Comparison of ENCODE assay signal across 8 cellular contexts in genomic region chr6:133040025-133040838, GRCh38.
DNase-seq lines count a peak whose midpoint lies in the region; ATAC-seq and TF ChIP-seq lines count a peak whose summit lies in the region.

No MANE protein-coding gene starts in this region.

- no TSS peak for BruUV-seq in OCI-LY7 (replicated peaks; lab: Mats Ljungman, UMichigan)

- no peaks in the 10 kb centered on the region for H3K36me3 Mint-ChIP-seq in activated CD8-positive, alpha-beta memory T cell treated with anti-CD3 and anti-CD28 coated beads, Interleukin-2, amount 10 ng/mL, durations not matched to agents 7 days and 5 days
- no peaks in the 10 kb centered on the region for H3K36me3 Mint-ChIP-seq in type B pancreatic cell
- H3K36me3 Mint-ChIP-seq in activated T-helper 2 cell treated with anti-CD3 and anti-CD28 coated beads, Interferon-gamma antibody, Interleukin-2, Interleukin-4, amounts not matched to agents 10 μg/mL and 5 μg/mL and 100 μg/mL, durations not matched to agents 14 hours and 24 hours and 36 hours (ENCODE audit: low read depth): no peaks in the 10 kb centered on the region

- H3K9me3 Mint-ChIP-seq in activated CD8-positive, alpha-beta memory T cell treated with anti-CD3 and anti-CD28 coated beads, Interleukin-2, amount 10 ng/mL, durations not matched to agents 7 days and 5 days (ENCODE audit: low read depth): no peaks in the 10 kb centered on the region
- H3K9me3 Mint-ChIP-seq in type B pancreatic cell: no peaks in the 10 kb centered on the region
- H3K9me3 Mint-ChIP-seq in activated T-helper 2 cell treated with anti-CD3 and anti-CD28 coated beads, Interferon-gamma antibody, Interleukin-2, Interleukin-4, amounts not matched to agents 10 μg/mL and 5 μg/mL and 100 μg/mL, durations not matched to agents 14 hours and 24 hours and 36 hours: no peaks in the 10 kb centered on the region

- peak; percentile 27 for ATAC-seq in activated CD8-positive, alpha-beta memory T cell treated with anti-CD3 and anti-CD28 coated beads, Interleukin-2, amount 10 ng/mL, durations not matched to agents 7 days and 5 days

- H3K4me1 Mint-ChIP-seq in activated CD8-positive, alpha-beta memory T cell treated with anti-CD3 and anti-CD28 coated beads, Interleukin-2, amount 10 ng/mL, durations not matched to agents 7 days and 5 days: no peaks in the 10 kb centered on the region
- peaks cover 24% of the 10 kb centered on the region for H3K4me1 Mint-ChIP-seq in type B pancreatic cell (ENCODE audit: unreplicated experiment)
- H3K4me1 Mint-ChIP-seq in activated T-helper 2 cell treated with anti-CD3 and anti-CD28 coated beads, Interferon-gamma antibody, Interleukin-2, Interleukin-4, amounts not matched to agents 10 μg/mL and 5 μg/mL and 100 μg/mL, durations not matched to agents 14 hours and 24 hours and 36 hours (ENCODE audit: low read depth): no peaks in the 10 kb centered on the region

- POLR2A ChIA-PET in OCI-LY7 (lab: Charles Lee): no interaction called here

- no peaks in the 10 kb centered on the region for H3K36me3 ChIP-seq in OCI-LY7 (ENCODE audit: insufficient read depth, low read length)

- H3K4me3 ChIP-seq in OCI-LY7 (ENCODE audit: low read depth, low read length, poor library complexity, severe bottlenecking) (no peak overlapping the region), fibroblast of pulmonary artery (replicated peaks; ENCODE audit: low read depth, low read length) (no peak overlapping the region)

- intact Hi-C loops in OCI-LY7 (cut with micrococcal nuclease; ENCODE audit: unreplicated experiment): no loop called here
- intact Hi-C loops in activated T-helper 2 cell treated with anti-CD3 and anti-CD28 coated beads, Interferon-gamma antibody, Interleukin-2, Interleukin-4, amounts not matched to agents 10 μg/mL and 5 μg/mL and 100 μg/mL, durations not matched to agents 14 hours and 24 hours and 36 hours (cut with micrococcal nuclease): no loop called here

- TF ChIP-seq CTCF in OCI-LY7 (conservative IDR thresholded peaks at IDR 0.05; ENCODE audit: low read length) (peak; percentile 66), fibroblast of pulmonary artery (IDR thresholded peaks at IDR 0.05; ENCODE audit: low read length, missing control alignments) (peak; percentile 66), type B pancreatic cell (conservative IDR thresholded peaks at IDR 0.05) (peak; percentile 65)

- H3K9me2 ChIP-seq in OCI-LY7 (ENCODE audit: insufficient read depth, low read length): no peaks in the 10 kb centered on the region

- CTCF ChIA-PET in activated CD8-positive, alpha-beta memory T cell treated with anti-CD3 and anti-CD28 coated beads, Interleukin-2, amount 10 ng/mL, durations not matched to agents 7 days and 5 days (lab: Charles Lee): no interaction called here
- CTCF ChIA-PET in OCI-LY7 (lab: Charles Lee; ENCODE audit: unreplicated experiment): no interaction called here

- H3K9me3 ChIP-seq in OCI-LY7 (ENCODE audit: low read length): no peaks in the 10 kb centered on the region

- H3K4me1 ChIP-seq in OCI-LY7 (ENCODE audit: insufficient read depth, low read length, poor library complexity, severe bottlenecking): no peaks in the 10 kb centered on the region

- no peak overlapping the region for H3K4me2 ChIP-seq in OCI-LY7 (ENCODE audit: low read length)

- H3K27ac ChIP-seq in OCI-LY7 (ENCODE audit: low read depth, low read length, poor library complexity, severe bottlenecking): no peak overlapping the region

- no peak for DNase-seq in activated CD8-positive, alpha-beta memory T cell treated with anti-CD3 and anti-CD28 coated beads, Interleukin-2, amount 10 ng/mL, durations not matched to agents 7 days and 5 days
- no peak for DNase-seq in activated CD8-positive, alpha-beta memory T cell treated with anti-CD3 and anti-CD28 coated beads, Interleukin-2, amount 50 U/mL, for 4 hours
- DNase-seq in OCI-LY7 (ENCODE audit: low spot score) (peak; percentile 4), fibroblast of pulmonary artery (ENCODE audit: low read depth) (peak; percentile 51), type B pancreatic cell (ENCODE audit: extremely low spot score, unreplicated experiment) (no peak), NCI-H1694 (lab: John Stamatoyannopoulos, UW) (no peak), NCI-H524 treated with DMSO at 0.1 percent for 48 hours (lab: John Stamatoyannopoulos, UW) (no peak)
- no peak for DNase-seq in activated T-helper 2 cell treated with anti-CD3 and anti-CD28 coated beads, Interferon-gamma antibody, Interleukin-2, Interleukin-4, amounts not matched to agents 10 μg/mL and 5 μg/mL and 100 μg/mL, durations not matched to agents 14 hours and 24 hours and 36 hours (ENCODE audit: low spot score)

- no peak overlapping the region for H3K4me3 Mint-ChIP-seq in activated CD8-positive, alpha-beta memory T cell treated with anti-CD3 and anti-CD28 coated beads, Interleukin-2, amount 10 ng/mL, durations not matched to agents 7 days and 5 days
- H3K4me3 Mint-ChIP-seq in type B pancreatic cell: no peak overlapping the region
- no peak overlapping the region for H3K4me3 Mint-ChIP-seq in activated T-helper 2 cell treated with anti-CD3 and anti-CD28 coated beads, Interferon-gamma antibody, Interleukin-2, Interleukin-4, amounts not matched to agents 10 μg/mL and 5 μg/mL and 100 μg/mL, durations not matched to agents 14 hours and 24 hours and 36 hours (ENCODE audit: low read depth)

- no peak overlapping the region for H3K27ac Mint-ChIP-seq in activated CD8-positive, alpha-beta memory T cell treated with anti-CD3 and anti-CD28 coated beads, Interleukin-2, amount 10 ng/mL, durations not matched to agents 7 days and 5 days
- H3K27ac Mint-ChIP-seq in type B pancreatic cell: no peak overlapping the region
- H3K27ac Mint-ChIP-seq in activated T-helper 2 cell treated with anti-CD3 and anti-CD28 coated beads, Interferon-gamma antibody, Interleukin-2, Interleukin-4, amounts not matched to agents 10 μg/mL and 5 μg/mL and 100 μg/mL, durations not matched to agents 14 hours and 24 hours and 36 hours: no peak overlapping the region

- peaks cover 10% of the 10 kb centered on the region for H3K27me3 Mint-ChIP-seq in activated CD8-positive, alpha-beta memory T cell treated with anti-CD3 and anti-CD28 coated beads, Interleukin-2, amount 10 ng/mL, durations not matched to agents 7 days and 5 days
- H3K27me3 Mint-ChIP-seq in type B pancreatic cell: no peaks in the 10 kb centered on the region
- H3K27me3 Mint-ChIP-seq in activated T-helper 2 cell treated with anti-CD3 and anti-CD28 coated beads, Interferon-gamma antibody, Interleukin-2, Interleukin-4, amounts not matched to agents 10 μg/mL and 5 μg/mL and 100 μg/mL, durations not matched to agents 14 hours and 24 hours and 36 hours (ENCODE audit: low read depth): no peaks in the 10 kb centered on the region

- H3K79me2 ChIP-seq in OCI-LY7 (ENCODE audit: insufficient read depth, low read depth, low read length): no peaks in the 10 kb centered on the region

- no peak overlapping the region for H2AFZ ChIP-seq in OCI-LY7 (ENCODE audit: low read length)

- no peaks in the 10 kb centered on the region for H4K20me1 ChIP-seq in OCI-LY7 (ENCODE audit: insufficient read depth, low read length)

Comparison
In these comparisons a context has a peak if more than half of its experiments do, and no peak if none do; other contexts are left out.
1. DNase-seq: peak in OCI-LY7 (single experiment) and fibroblast of pulmonary artery (single experiment); none in activated CD8-positive, alpha-beta memory T cell treated with anti-CD3 and anti-CD28 coated beads, Interleukin-2, amount 10 ng/mL, durations not matched to agents 7 days and 5 days (single experiment), activated CD8-positive, alpha-beta memory T cell treated with anti-CD3 and anti-CD28 coated beads, Interleukin-2, amount 50 U/mL, for 4 hours (single experiment), type B pancreatic cell (single experiment), activated T-helper 2 cell treated with anti-CD3 and anti-CD28 coated beads, Interferon-gamma antibody, Interleukin-2, Interleukin-4, amounts not matched to agents 10 μg/mL and 5 μg/mL and 100 μg/mL, durations not matched to agents 14 hours and 24 hours and 36 hours (single experiment), NCI-H1694 (single experiment) and NCI-H524 treated with DMSO at 0.1 percent for 48 hours (single experiment).
2. Peak in every context shown above with its lines, with median percentiles within 50 percentile points of each other: CTCF ChIP-seq.